8 cellular contexts compared by ENCODE assay signal in the genomic region with DNA sequence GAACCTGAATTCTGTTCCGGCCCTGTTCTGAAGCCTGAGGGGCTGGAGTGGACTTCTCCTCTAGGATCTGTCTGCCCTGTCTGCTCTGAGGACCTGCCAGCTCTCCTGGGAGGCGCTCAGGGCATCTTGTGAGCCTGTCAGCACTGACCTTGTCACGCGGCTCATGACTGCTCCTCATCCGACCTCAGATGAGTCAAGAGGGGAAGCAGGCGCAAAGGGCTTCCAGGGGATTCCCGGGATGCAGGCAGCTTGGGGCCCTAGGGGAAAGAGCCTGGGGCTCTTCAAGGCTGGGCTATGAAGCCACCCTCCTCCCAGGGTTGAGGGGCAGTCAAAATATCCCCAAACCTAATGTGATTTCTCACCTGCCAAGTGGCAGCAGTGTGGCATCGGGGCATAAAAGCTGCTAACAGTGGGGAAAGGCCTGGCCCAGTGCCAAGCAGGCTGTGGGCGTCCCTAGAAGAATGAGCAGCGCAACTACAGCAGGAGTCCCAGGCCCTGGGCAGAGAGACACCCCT. TPM values are rescaled to one million over a fixed set of nuclear protein-coding genes. Genes with fewer than 3 reads are reported as not detected.
DNase-seq lines count a peak whose midpoint lies in the region; ATAC-seq and TF ChIP-seq lines count a peak whose summit lies in the region.

No MANE protein-coding gene starts in this region.

- H3K9me3 ChIP-seq in Karpas-422 (ENCODE audit: low read length): no peaks in the 10 kb centered on the region

- no peaks in the 10 kb centered on the region for H3K27me3 ChIP-seq in Karpas-422 (ENCODE audit: low read length)

- no peaks in the 10 kb centered on the region for H3K36me3 ChIP-seq in Karpas-422 (ENCODE audit: insufficient read depth, low read length)

- no peak overlapping the region for H3K27ac ChIP-seq in Karpas-422 (ENCODE audit: low read length)

- ATAC-seq in GM19023 (IDR thresholded peaks at IDR 0.05; ENCODE audit: unreplicated experiment): peak; percentile 73
- peak; percentile 78 to 83 for ATAC-seq in activated CD4-positive, CD25-positive, alpha-beta regulatory T cell treated with anti-CD3 and anti-CD28 coated beads, Interleukin-2, amount 50 U/mL, for 24 hours

- DNase-seq in Ammon's horn (ENCODE audit: low spot score) (peak; percentile 64), HS-5 (ENCODE audit: low read depth) (peak; percentile 74), lower leg skin (ENCODE audit: low spot score in 2 of 2) (peak; percentile 80 to 95), Karpas-422 (no peak)
- DNase-seq in central memory CD4-positive, alpha-beta T cell: peak; percentile 56
- peak; percentile 62 to 64 for DNase-seq in stimulated activated CD8-positive, alpha-beta memory T cell treated with anti-CD3 and anti-CD28 coated beads, Interleukin-15, amount 100 ng/mL, for 4 hours (ENCODE audit: low read depth in 2 of 2)

- H3K4me3 ChIP-seq in lower leg skin (ENCODE audit: low read depth, poor library complexity, severe bottlenecking) (no peak overlapping the region), Karpas-422 (ENCODE audit: low read length) (no peak overlapping the region)

- no peak overlapping the region for H3K9ac ChIP-seq in Karpas-422 (ENCODE audit: low read length)

- no peak overlapping the region for H3K4me2 ChIP-seq in Karpas-422 (ENCODE audit: low read depth, low read length, poor library complexity, severe bottlenecking)

- TF ChIP-seq POLR2A in lower leg skin (IDR thresholded peaks at IDR 0.05): no peak

- H2AFZ ChIP-seq in Karpas-422 (ENCODE audit: low read length): no peak overlapping the region

- 26 to 31% methylated on average over 10 of the region's 10 CpGs for whole genome bisulfite sequencing in lower leg skin, 2 donors

- intact Hi-C loops in lower leg skin (cut with DNase I; ENCODE audit: low total_unique reads): no loop called here

- no peaks in the 10 kb centered on the region for H3K4me1 ChIP-seq in Karpas-422 (ENCODE audit: low read length)

- no peaks in the 10 kb centered on the region for H4K20me1 ChIP-seq in Karpas-422 (ENCODE audit: insufficient read depth, low read depth, low read length)

- TF ChIP-seq CTCF in lower leg skin (IDR thresholded peaks at IDR 0.05): no peak

- H3K79me2 ChIP-seq in Karpas-422 (ENCODE audit: low read length): no peaks in the 10 kb centered on the region

- H3K9me2 ChIP-seq in Karpas-422 (replicated peaks; ENCODE audit: insufficient read depth, low read length): no peaks in the 10 kb centered on the region

RNA-seq across cellular contexts. Expression of a gene that starts 27.6 kb away (rescaled TPM):
- total RNA-seq in lower leg skin: 1 to 10 TPM; 1.3 to 2.8 (median 1.7) TPM
- total RNA-seq in Karpas-422 (2014; rRNA removed; shearing (Covaris generic); ENCODE audit: low replicate concordance): 1.8 TPM in 2 replicates

RNA-seq across cellular contexts. Expression of a gene that starts 42.3 kb away (rescaled TPM):
- 10 to 100 TPM in 1 of 4 donors, 1 to 10 TPM in 3; 5.7 to 15.6 (median 7.3) TPM for total RNA-seq in lower leg skin
- 10.1 and 18.0 TPM in 2 replicates for total RNA-seq in Karpas-422 (2014; rRNA removed; shearing (Covaris generic); ENCODE audit: low replicate concordance)

RNA-seq across cellular contexts. Expression of a gene that starts 58.6 kb away (rescaled TPM):
- 1 to 10 TPM in 3 of 4 donors, under 1 TPM in 1; 0.25 to 2.5 (median 1.7) TPM for total RNA-seq in lower leg skin
- total RNA-seq in Karpas-422 (2014; rRNA removed; shearing (Covaris generic); ENCODE audit: low replicate concordance): 18.6 and 60.0 TPM in 2 replicates
